1 cellular context compared by ENCODE assay signal in the genomic region with DNA sequence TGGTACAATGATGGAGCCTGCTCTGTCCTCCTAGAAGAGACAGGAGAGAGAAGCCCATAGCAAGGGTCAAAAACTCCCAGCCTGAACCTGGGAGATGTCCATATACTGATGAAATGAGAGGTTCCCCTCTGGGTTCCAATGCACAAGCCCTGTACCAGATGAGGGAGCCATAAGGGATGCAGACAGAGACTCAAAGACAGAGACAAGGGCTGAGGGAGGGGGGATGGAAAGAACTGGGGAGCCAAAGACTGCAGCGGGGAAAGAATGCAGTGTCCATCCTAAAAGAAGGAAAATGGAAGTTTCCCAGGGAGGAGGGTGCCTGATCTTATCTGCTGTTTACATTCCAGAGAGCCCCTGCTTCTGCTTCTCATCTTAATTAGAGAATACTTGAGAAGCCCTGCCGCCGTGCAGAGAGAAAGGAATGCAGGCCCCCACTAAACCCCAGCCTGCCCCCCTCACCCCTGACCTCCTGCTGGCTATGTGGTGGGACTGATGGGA.
TF ChIP-seq lines count a peak whose summit lies in the region.

No MANE protein-coding gene starts in this region.

TF ChIP-seq in HepG2, 621 proteins besides CTCF, POLR2A, EP300 and RAD21 (continued from another document):
- TF ChIP-seq, protein P1, sequence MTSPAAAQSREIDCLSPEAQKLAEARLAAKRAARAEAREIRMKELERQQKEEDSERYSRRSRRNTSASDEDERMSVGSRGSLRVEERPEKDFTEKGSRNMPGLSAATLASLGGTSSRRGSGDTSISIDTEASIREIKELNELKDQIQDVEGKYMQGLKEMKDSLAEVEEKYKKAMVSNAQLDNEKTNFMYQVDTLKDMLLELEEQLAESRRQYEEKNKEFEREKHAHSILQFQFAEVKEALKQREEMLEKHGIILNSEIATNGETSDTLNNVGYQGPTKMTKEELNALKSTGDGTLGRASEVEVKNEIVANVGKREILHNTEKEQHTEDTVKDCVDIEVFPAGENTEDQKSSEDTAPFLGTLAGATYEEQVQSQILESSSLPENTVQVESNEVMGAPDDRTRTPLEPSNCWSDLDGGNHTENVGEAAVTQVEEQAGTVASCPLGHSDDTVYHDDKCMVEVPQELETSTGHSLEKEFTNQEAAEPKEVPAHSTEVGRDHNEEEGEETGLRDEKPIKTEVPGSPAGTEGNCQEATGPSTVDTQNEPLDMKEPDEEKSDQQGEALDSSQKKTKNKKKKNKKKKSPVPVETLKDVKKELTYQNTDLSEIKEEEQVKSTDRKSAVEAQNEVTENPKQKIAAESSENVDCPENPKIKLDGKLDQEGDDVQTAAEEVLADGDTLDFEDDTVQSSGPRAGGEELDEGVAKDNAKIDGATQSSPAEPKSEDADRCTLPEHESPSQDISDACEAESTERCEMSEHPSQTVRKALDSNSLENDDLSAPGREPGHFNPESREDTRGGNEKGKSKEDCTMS (CRISPR knock-in tag; conservative IDR thresholded peaks at IDR 0.05): no peak
- TF ChIP-seq PRMT3 (CRISPR knock-in tag; IDR thresholded peaks at IDR 0.05; ENCODE audit: borderline replicate concordance, low read depth) (no peak), ZNF605 (CRISPR knock-in tag; IDR thresholded peaks at IDR 0.05) (no peak), CREB1 (IDR thresholded peaks at IDR 0.05) (no peak), CREB1 (CRISPR knock-in tag; IDR thresholded peaks at IDR 0.05) (no peak), FOXA3 (CRISPR knock-in tag; IDR thresholded peaks at IDR 0.05) (no peak), ZNF224 (CRISPR knock-in tag; IDR thresholded peaks at IDR 0.05) (no peak), ZBTB3 (CRISPR knock-in tag; IDR thresholded peaks at IDR 0.05; ENCODE audit: borderline replicate concordance, low read depth) (no peak), MYC (CRISPR knock-in tag; IDR thresholded peaks at IDR 0.05; ENCODE audit: borderline replicate concordance) (0 out of 2 replicates have a peak, but pooled peaks have one; percentile 2), BRD4 (CRISPR knock-in tag; IDR thresholded peaks at IDR 0.05) (0 out of 2 replicates have a peak, but pooled peaks have one; percentile 8), ZNF790 (CRISPR knock-in tag; IDR thresholded peaks at IDR 0.05; ENCODE audit: borderline replicate concordance) (no peak), ZBTB7B (CRISPR knock-in tag; IDR thresholded peaks at IDR 0.05) (0 out of 2 replicates have a peak, but pooled peaks have one; percentile 39), ZNF337 (CRISPR knock-in tag; IDR thresholded peaks at IDR 0.05; ENCODE audit: borderline replicate concordance, low read depth) (no peak), FOSL2 (CRISPR knock-in tag; IDR thresholded peaks at IDR 0.05) (no peak), ZFY (CRISPR knock-in tag; IDR thresholded peaks at IDR 0.05) (no peak), ZFP36L2 (CRISPR knock-in tag; IDR thresholded peaks at IDR 0.05) (no peak), ISL2 (CRISPR knock-in tag; IDR thresholded peaks at IDR 0.05) (no peak), KDM2A (CRISPR knock-in tag; IDR thresholded peaks at IDR 0.05; ENCODE audit: borderline replicate concordance, low read depth) (no peak), HES4 (CRISPR knock-in tag; IDR thresholded peaks at IDR 0.05; ENCODE audit: borderline replicate concordance) (no peak), FIP1L1 (IDR thresholded peaks at IDR 0.05; ENCODE audit: borderline replicate concordance, insufficient read depth, low read depth, low read length) (no peak)
- TF ChIP-seq, protein P2, sequence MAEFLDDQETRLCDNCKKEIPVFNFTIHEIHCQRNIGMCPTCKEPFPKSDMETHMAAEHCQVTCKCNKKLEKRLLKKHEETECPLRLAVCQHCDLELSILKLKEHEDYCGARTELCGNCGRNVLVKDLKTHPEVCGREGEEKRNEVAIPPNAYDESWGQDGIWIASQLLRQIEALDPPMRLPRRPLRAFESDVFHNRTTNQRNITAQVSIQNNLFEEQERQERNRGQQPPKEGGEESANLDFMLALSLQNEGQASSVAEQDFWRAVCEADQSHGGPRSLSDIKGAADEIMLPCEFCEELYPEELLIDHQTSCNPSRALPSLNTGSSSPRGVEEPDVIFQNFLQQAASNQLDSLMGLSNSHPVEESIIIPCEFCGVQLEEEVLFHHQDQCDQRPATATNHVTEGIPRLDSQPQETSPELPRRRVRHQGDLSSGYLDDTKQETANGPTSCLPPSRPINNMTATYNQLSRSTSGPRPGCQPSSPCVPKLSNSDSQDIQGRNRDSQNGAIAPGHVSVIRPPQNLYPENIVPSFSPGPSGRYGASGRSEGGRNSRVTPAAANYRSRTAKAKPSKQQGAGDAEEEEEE (CRISPR knock-in tag; IDR thresholded peaks at IDR 0.05; ENCODE audit: borderline replicate concordance): no peak
- TF ChIP-seq, protein P3, sequence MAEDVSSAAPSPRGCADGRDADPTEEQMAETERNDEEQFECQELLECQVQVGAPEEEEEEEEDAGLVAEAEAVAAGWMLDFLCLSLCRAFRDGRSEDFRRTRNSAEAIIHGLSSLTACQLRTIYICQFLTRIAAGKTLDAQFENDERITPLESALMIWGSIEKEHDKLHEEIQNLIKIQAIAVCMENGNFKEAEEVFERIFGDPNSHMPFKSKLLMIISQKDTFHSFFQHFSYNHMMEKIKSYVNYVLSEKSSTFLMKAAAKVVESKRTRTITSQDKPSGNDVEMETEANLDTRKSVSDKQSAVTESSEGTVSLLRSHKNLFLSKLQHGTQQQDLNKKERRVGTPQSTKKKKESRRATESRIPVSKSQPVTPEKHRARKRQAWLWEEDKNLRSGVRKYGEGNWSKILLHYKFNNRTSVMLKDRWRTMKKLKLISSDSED (CRISPR knock-in tag; IDR thresholded peaks at IDR 0.05): no peak
- TF ChIP-seq, protein P4, sequence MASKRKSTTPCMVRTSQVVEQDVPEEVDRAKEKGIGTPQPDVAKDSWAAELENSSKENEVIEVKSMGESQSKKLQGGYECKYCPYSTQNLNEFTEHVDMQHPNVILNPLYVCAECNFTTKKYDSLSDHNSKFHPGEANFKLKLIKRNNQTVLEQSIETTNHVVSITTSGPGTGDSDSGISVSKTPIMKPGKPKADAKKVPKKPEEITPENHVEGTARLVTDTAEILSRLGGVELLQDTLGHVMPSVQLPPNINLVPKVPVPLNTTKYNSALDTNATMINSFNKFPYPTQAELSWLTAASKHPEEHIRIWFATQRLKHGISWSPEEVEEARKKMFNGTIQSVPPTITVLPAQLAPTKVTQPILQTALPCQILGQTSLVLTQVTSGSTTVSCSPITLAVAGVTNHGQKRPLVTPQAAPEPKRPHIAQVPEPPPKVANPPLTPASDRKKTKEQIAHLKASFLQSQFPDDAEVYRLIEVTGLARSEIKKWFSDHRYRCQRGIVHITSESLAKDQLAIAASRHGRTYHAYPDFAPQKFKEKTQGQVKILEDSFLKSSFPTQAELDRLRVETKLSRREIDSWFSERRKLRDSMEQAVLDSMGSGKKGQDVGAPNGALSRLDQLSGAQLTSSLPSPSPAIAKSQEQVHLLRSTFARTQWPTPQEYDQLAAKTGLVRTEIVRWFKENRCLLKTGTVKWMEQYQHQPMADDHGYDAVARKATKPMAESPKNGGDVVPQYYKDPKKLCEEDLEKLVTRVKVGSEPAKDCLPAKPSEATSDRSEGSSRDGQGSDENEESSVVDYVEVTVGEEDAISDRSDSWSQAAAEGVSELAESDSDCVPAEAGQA (IDR thresholded peaks at IDR 0.05; ENCODE audit: low read depth): no peak
- TF ChIP-seq, protein P4 (CRISPR knock-in tag; IDR thresholded peaks at IDR 0.05; ENCODE audit: borderline replicate concordance): no peak
- TF ChIP-seq, protein P5, sequence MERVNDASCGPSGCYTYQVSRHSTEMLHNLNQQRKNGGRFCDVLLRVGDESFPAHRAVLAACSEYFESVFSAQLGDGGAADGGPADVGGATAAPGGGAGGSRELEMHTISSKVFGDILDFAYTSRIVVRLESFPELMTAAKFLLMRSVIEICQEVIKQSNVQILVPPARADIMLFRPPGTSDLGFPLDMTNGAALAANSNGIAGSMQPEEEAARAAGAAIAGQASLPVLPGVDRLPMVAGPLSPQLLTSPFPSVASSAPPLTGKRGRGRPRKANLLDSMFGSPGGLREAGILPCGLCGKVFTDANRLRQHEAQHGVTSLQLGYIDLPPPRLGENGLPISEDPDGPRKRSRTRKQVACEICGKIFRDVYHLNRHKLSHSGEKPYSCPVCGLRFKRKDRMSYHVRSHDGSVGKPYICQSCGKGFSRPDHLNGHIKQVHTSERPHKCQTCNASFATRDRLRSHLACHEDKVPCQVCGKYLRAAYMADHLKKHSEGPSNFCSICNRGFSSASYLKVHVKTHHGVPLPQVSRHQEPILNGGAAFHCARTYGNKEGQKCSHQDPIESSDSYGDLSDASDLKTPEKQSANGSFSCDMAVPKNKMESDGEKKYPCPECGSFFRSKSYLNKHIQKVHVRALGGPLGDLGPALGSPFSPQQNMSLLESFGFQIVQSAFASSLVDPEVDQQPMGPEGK (CRISPR knock-in tag; IDR thresholded peaks at IDR 0.05): 0 out of 2 replicates have a peak, but pooled peaks have one; percentile 39
